In genomic region chrX:40245411-40246140, GRCh38 we compare ENCODE assay signal across 1 cellular context.
TF ChIP-seq lines count a peak whose summit lies in the region.

No MANE protein-coding gene starts in this region.

TF ChIP-seq in IMR-90, 13 proteins besides CTCF, POLR2A, EP300 and RAD21 (continued from another document):
- TF ChIP-seq, protein P1, sequence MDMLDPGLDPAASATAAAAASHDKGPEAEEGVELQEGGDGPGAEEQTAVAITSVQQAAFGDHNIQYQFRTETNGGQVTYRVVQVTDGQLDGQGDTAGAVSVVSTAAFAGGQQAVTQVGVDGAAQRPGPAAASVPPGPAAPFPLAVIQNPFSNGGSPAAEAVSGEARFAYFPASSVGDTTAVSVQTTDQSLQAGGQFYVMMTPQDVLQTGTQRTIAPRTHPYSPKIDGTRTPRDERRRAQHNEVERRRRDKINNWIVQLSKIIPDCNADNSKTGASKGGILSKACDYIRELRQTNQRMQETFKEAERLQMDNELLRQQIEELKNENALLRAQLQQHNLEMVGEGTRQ (IDR thresholded peaks at IDR 0.05; ENCODE audit: low read depth, low read length) = no peak
- TF ChIP-seq SMC3 (IDR thresholded peaks at IDR 0.05; ENCODE audit: low read depth, low read length) (no peak), MAZ (IDR thresholded peaks at IDR 0.05; ENCODE audit: borderline replicate concordance, low read depth, low read length) (no peak), FOS (IDR thresholded peaks at IDR 0.05; ENCODE audit: low read depth, low read length) (no peak), NFE2L2 (IDR thresholded peaks at IDR 0.05; ENCODE audit: low read depth, low read length) (no peak), RFX5 (IDR thresholded peaks at IDR 0.05; ENCODE audit: low read depth, low read length) (no peak), CEBPB (IDR thresholded peaks at IDR 0.05; ENCODE audit: low read depth, low read length) (no peak), RCOR1 (IDR thresholded peaks at IDR 0.05; ENCODE audit: insufficient replicate concordance, low read length) (no peak), MAFK (IDR thresholded peaks at IDR 0.05; ENCODE audit: low read depth, low read length) (no peak), CHD1 (IDR thresholded peaks at IDR 0.05; ENCODE audit: low read depth, low read length) (no peak), BHLHE40 (IDR thresholded peaks at IDR 0.05; ENCODE audit: low read depth, low read length) (no peak)
- TF ChIP-seq, protein P2, sequence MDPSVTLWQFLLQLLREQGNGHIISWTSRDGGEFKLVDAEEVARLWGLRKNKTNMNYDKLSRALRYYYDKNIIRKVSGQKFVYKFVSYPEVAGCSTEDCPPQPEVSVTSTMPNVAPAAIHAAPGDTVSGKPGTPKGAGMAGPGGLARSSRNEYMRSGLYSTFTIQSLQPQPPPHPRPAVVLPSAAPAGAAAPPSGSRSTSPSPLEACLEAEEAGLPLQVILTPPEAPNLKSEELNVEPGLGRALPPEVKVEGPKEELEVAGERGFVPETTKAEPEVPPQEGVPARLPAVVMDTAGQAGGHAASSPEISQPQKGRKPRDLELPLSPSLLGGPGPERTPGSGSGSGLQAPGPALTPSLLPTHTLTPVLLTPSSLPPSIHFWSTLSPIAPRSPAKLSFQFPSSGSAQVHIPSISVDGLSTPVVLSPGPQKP (IDR thresholded peaks at IDR 0.05; ENCODE audit: borderline replicate concordance, low read depth, low read length) = no peak
TF ChIP-seq in IMR-90: peak in this region for 0.
